ENCODE assay signal across 22 cellular contexts in the genomic region with DNA sequence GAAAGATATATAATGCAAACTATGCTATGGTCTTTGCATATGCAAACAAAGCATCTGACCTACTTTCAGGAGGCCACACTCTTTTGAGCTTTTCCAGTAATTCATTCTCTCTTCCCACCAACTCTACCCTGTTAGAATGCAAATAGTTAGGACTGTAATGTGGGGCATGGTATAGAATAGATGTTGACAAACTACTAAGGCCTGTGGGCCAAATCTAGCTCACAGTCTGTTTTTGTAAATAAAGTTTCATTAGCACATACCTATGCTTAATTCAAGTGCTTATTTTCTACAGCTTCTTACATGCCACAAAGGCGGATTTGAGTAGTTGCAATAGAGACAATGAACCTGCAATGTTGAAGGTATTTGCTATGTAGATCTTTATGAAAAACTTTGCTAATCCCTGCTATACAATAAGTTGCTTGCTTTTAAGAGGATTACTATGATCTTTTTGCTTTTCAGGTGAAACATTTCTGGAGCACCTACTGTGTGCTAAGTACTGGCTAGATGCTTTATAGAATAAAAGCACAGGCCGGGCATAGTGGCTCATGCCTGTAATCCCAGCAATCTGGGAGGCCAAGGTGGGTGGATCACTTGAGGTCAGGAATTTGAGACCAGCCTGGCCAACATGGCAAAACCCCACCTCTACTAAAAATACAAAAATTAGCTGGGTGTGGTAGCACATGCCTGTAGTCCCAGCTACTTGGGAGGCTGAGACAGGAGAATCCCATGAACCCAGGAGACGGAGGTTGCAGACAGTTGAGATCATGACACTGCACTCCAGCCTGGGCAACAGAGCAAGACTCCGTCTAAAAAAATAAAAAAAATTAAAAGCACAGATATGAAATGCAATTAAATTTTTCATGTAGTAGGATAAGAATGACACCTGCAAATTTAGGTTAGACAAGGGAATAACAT.
"Had no signal": no experiment of that assay in that cellular context is flagged by ENCODE, and none has a peak within 500 bp of the region (broad histone marks: within the 10 kb centered on the region; RNA-seq: fewer than 3 reads in every experiment).

No MANE protein-coding gene starts in this region.

- H3K27ac ChIP-seq: foreskin keratinocyte, neutrophil, psoas muscle, right lobe of liver, stomach, thoracic aorta, transverse colon had no signal

- H3K4me3 ChIP-seq: lung, psoas muscle, right lobe of liver, stomach, thoracic aorta, transverse colon had no signal

- H3K9me3 Mint-ChIP-seq: dendritic cell treated with granulocyte-macrophage colony-stimulating factor and Interleukin-4, amounts not matched to agents 40 ng/mL and 50 ng/mL, for 4 days; nephron; stimulated activated naive B cell treated with anti-CD40 and anti-IgM and Interleukin-4, amounts not matched to agents 10 μg/mL and 1 μg/mL and 100 μg/mL, for 72 hours had no signal

- H3K27ac Mint-ChIP-seq: dendritic cell treated with granulocyte-macrophage colony-stimulating factor and Interleukin-4, amounts not matched to agents 40 ng/mL and 50 ng/mL, for 4 days; effector memory CD8-positive, alpha-beta T cell; naive B cell; nephron; stimulated activated naive B cell treated with anti-CD40 and anti-IgM and Interleukin-4, amounts not matched to agents 10 μg/mL and 1 μg/mL and 100 μg/mL, for 72 hours had no signal

- H3K27me3 Mint-ChIP-seq: dendritic cell treated with granulocyte-macrophage colony-stimulating factor and Interleukin-4, amounts not matched to agents 40 ng/mL and 50 ng/mL, for 4 days; effector memory CD8-positive, alpha-beta T cell; naive B cell; stimulated activated naive B cell treated with anti-CD40 and anti-IgM and Interleukin-4, amounts not matched to agents 10 μg/mL and 1 μg/mL and 100 μg/mL, for 72 hours had no signal

- H3K36me3 Mint-ChIP-seq: naive B cell; stimulated activated naive B cell treated with anti-CD40 and anti-IgM and Interleukin-4, amounts not matched to agents 10 μg/mL and 1 μg/mL and 100 μg/mL, for 72 hours had no signal

- H3K4me1 Mint-ChIP-seq: naive B cell; nephron; stimulated activated naive B cell treated with anti-CD40 and anti-IgM and Interleukin-4, amounts not matched to agents 10 μg/mL and 1 μg/mL and 100 μg/mL, for 72 hours had no signal

- H3K27me3 ChIP-seq: foreskin keratinocyte, neutrophil, right lobe of liver, stomach, transverse colon had no signal

- H3K36me3 ChIP-seq: neutrophil, right lobe of liver, stomach, thoracic aorta, transverse colon had no signal

- FAIRE-seq: colon, endothelial cell of umbilical vein had no signal

- H3K9me3 ChIP-seq: neutrophil, psoas muscle, right lobe of liver, thoracic aorta, transverse colon had no signal

- H3K4me3 Mint-ChIP-seq: dendritic cell treated with granulocyte-macrophage colony-stimulating factor and Interleukin-4, amounts not matched to agents 40 ng/mL and 50 ng/mL, for 4 days; effector memory CD8-positive, alpha-beta T cell; naive B cell; nephron; stimulated activated naive B cell treated with anti-CD40 and anti-IgM and Interleukin-4, amounts not matched to agents 10 μg/mL and 1 μg/mL and 100 μg/mL, for 72 hours had no signal

- ATAC-seq: effector memory CD8-positive, alpha-beta T cell; foreskin keratinocyte; left colon; left ventricle myocardium superior; psoas muscle; right lobe of liver; stimulated activated naive B cell treated with anti-CD40 and anti-IgM and Interleukin-4, amounts not matched to agents 10 μg/mL and 1 μg/mL and 100 μg/mL, for 72 hours had no signal

- DNase-seq: effector memory CD8-positive, alpha-beta T cell; erythroblast; foreskin keratinocyte; left colon; left ventricle myocardium superior; mesenchymal stem cell; naive B cell; psoas muscle; retina; right lobe of liver; stimulated activated CD4-positive, alpha-beta T cell treated with anti-CD3 and anti-CD28 coated beads, Interleukin-4, amount 100 ng/mL, for 1 hour; stimulated activated naive B cell treated with anti-CD40 and anti-IgM and Interleukin-4, amounts not matched to agents 10 μg/mL and 1 μg/mL and 100 μg/mL, for 72 hours; stomach; substantia nigra; transverse colon had no signal

- H3K4me1 ChIP-seq: foreskin keratinocyte, psoas muscle, right lobe of liver, stomach, transverse colon had no signal
